In genomic region chr7:108245523-108246226, GRCh38 we compare ENCODE assay signal across 1 cellular context.
TF ChIP-seq lines count a peak whose summit lies in the region.

No MANE protein-coding gene starts in this region.

TF ChIP-seq in A549, 52 proteins besides CTCF, POLR2A, EP300 and RAD21 (continued from another document):
- 0 out of 2 replicates have a peak, but pooled peaks have one; percentile 23 for TF ChIP-seq E2F6 (IDR thresholded peaks at IDR 0.05; ENCODE audit: borderline replicate concordance, low read depth)
- peak; percentile 64; the same call in 1 of the 2 replicates for TF ChIP-seq TFCP2L1 (CRISPR knock-in tag; IDR thresholded peaks at IDR 0.05)
- TF ChIP-seq RFX5 (IDR thresholded peaks at IDR 0.05): no peak; the same call in 1 of the 2 replicates
- peak; percentile 61; the same call in 1 of the 2 replicates for TF ChIP-seq TP53 (CRISPR knock-in tag; IDR thresholded peaks at IDR 0.05)
- no peak for TF ChIP-seq HMGXB4 (CRISPR knock-in tag; IDR thresholded peaks at IDR 0.05; ENCODE audit: borderline replicate concordance)
- TF ChIP-seq ZSCAN20 (CRISPR knock-in tag; IDR thresholded peaks at IDR 0.05): 0 out of 2 replicates have a peak, but pooled peaks have one; percentile 8
- TF ChIP-seq ZFP36 (IDR thresholded peaks at IDR 0.05; ENCODE audit: borderline replicate concordance, partially characterized antibody): no peak
- no peak for TF ChIP-seq GATA3 (IDR thresholded peaks at IDR 0.05; ENCODE audit: borderline replicate concordance)
- TF ChIP-seq NPAS2 (CRISPR knock-in tag; IDR thresholded peaks at IDR 0.05; ENCODE audit: borderline replicate concordance): no peak
- TF ChIP-seq ZNF302 (CRISPR knock-in tag; IDR thresholded peaks at IDR 0.05): 0 out of 2 replicates have a peak, but pooled peaks have one; percentile 40
- TF ChIP-seq ESRRA (IDR thresholded peaks at IDR 0.05; ENCODE audit: borderline replicate concordance, low read length): no peak
- peak; percentile 18; the same call in 1 of the 2 replicates for TF ChIP-seq HOXB5 (CRISPR knock-in tag; IDR thresholded peaks at IDR 0.05)
- TF ChIP-seq SMC3 (IDR thresholded peaks at IDR 0.05): no peak
- no peak for TF ChIP-seq MAZ (IDR thresholded peaks at IDR 0.05; ENCODE audit: borderline replicate concordance, low read depth, low read length)
- peak; percentile 74; the same call in 1 of the 2 replicates for TF ChIP-seq HOXB13 (CRISPR knock-in tag; IDR thresholded peaks at IDR 0.05; ENCODE audit: low read depth)
- no peak for TF ChIP-seq FOXS1 (CRISPR knock-in tag; IDR thresholded peaks at IDR 0.05)
- TF ChIP-seq NR3C1 (IDR thresholded peaks at IDR 0.05): no peak
- TF ChIP-seq, protein P1, sequence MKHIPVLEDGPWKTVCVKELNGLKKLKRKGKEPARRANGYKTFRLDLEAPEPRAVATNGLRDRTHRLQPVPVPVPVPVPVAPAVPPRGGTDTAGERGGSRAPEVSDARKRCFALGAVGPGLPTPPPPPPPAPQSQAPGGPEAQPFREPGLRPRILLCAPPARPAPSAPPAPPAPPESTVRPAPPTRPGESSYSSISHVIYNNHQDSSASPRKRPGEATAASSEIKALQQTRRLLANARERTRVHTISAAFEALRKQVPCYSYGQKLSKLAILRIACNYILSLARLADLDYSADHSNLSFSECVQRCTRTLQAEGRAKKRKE (CRISPR knock-in tag; IDR thresholded peaks at IDR 0.05; ENCODE audit: low read depth): peak; percentile 69
